ENCODE assay signal across 13 cellular contexts in genomic region chr7:802500-803242, GRCh38. TPM values are rescaled to one million over a fixed set of nuclear protein-coding genes. Genes with fewer than 3 reads are reported as not detected.
A peak's percentile ranks its signal among the peaks of the same experiment; 100 is the strongest.
DNase-seq lines count a peak whose midpoint lies in the region; ATAC-seq, FAIRE-seq and TF ChIP-seq lines count a peak whose summit lies in the region.
"Had no signal": no experiment of that assay in that cellular context is flagged by ENCODE, and none has a peak within 500 bp of the region (broad histone marks: within the 10 kb centered on the region; RNA-seq: fewer than 3 reads in every experiment).

No MANE protein-coding gene starts in this region.

- DNase-seq in SJCRH30, result no peak
- DNase-seq in left lung, result no peak
- DNase-seq in small intestine, result no peak
- no peak for DNase-seq in stimulated activated CD4-positive, alpha-beta T cell treated with anti-CD3 and anti-CD28 coated beads, Interleukin-1b, Interleukin-23, amount 100 ng/mL, for 48 hours
- no peak for DNase-seq in activated naive CD4-positive, alpha-beta T cell treated with anti-CD3 and anti-CD28 coated beads, Interleukin-2, amount 10 ng/mL, durations not matched to agents 7 days and 5 days
- DNase-seq: activated CD4-positive, alpha-beta T cell treated with anti-CD3 and anti-CD28 coated beads for 1 hour; activated T-cell treated with anti-CD3 and anti-CD28 coated beads, Interleukin-2, amount 50 U/mL, for 24 hours; DND-41 had no signal

- peak overlapping the region in 5 of 11 experiments; percentile 3 to 35 (median 30); a peak in 8 of 22 replicates for H3K9ac ChIP-seq in BLaER1 treated with 17β-estradiol and CSF1 and Interleukin-3, amounts not matched to agents 10 nM and 100 nM

- peaks cover 23 to 64% (median 35%) of the 10 kb centered on the region in 10 experiments for H3K4me1 ChIP-seq in BLaER1 treated with 17β-estradiol and CSF1 and Interleukin-3, amounts not matched to agents 10 nM and 100 nM
- H3K4me1 ChIP-seq in SJCRH30, result peaks cover 5% of the 10 kb centered on the region; the same call in 1 of the 2 replicates
- H3K4me1 ChIP-seq in left lung, result peaks cover 7 to 30% of the 10 kb centered on the region in 2 donors
- H3K4me1 ChIP-seq in small intestine (ENCODE audit: control insufficient read depth in 2 of 2, insufficient read depth in 1 of 2, low read depth in 1 of 2, low read length in 1 of 2), result peaks cover 0 to 2% of the 10 kb centered on the region in 2 donors

- WGBS in small intestine, 3 donors, result 68 to 79% (median 75%) methylated on average over 18 of the region's 18 CpGs

- no peaks in the 10 kb centered on the region for H3K9me3 Mint-ChIP-seq in activated naive CD4-positive, alpha-beta T cell treated with anti-CD3 and anti-CD28 coated beads, Interleukin-2, amount 10 ng/mL, durations not matched to agents 7 days and 5 days
- H3K9me3 Mint-ChIP-seq: activated T-cell treated with anti-CD3 and anti-CD28 coated beads, Interleukin-2, amount 50 U/mL, for 24 hours had no signal

- H3K4me3 ChIP-seq in BLaER1 treated with 17β-estradiol and CSF1 and Interleukin-3, amounts not matched to agents 10 nM and 100 nM, result no peak overlapping the region
- H3K4me3 ChIP-seq in SJCRH30 (peak overlapping the region; percentile 31), left lung (no peak overlapping the region), small intestine (ENCODE audit: low read depth in 1 of 2, low read length in 2 of 2) (peak overlapping the region in 1 of 2 donors; percentile 7)

- H3K27me3 Mint-ChIP-seq in activated naive CD4-positive, alpha-beta T cell treated with anti-CD3 and anti-CD28 coated beads, Interleukin-2, amount 10 ng/mL, durations not matched to agents 7 days and 5 days, result peaks cover 27% of the 10 kb centered on the region
- H3K27me3 Mint-ChIP-seq: activated T-cell treated with anti-CD3 and anti-CD28 coated beads, Interleukin-2, amount 50 U/mL, for 24 hours had no signal

- no peak for TF ChIP-seq CTCF in left lung (IDR thresholded peaks at IDR 0.05)

- no peaks in the 10 kb centered on the region for H3K36me3 Mint-ChIP-seq in activated naive CD4-positive, alpha-beta T cell treated with anti-CD3 and anti-CD28 coated beads, Interleukin-2, amount 10 ng/mL, durations not matched to agents 7 days and 5 days

- H3K27me3 ChIP-seq in BLaER1 treated with 17β-estradiol and CSF1 and Interleukin-3, amounts not matched to agents 10 nM and 100 nM, result no peaks in the 10 kb centered on the region
- H3K27me3 ChIP-seq in SJCRH30, result no peaks in the 10 kb centered on the region
- H3K27me3 ChIP-seq in left lung, result no peaks in the 10 kb centered on the region
- no peaks in the 10 kb centered on the region for H3K27me3 ChIP-seq in small intestine (ENCODE audit: control insufficient read depth in 2 of 2, insufficient read depth in 2 of 2, low read length in 2 of 2)

- peaks cover 0 to 12% (median 6%) of the 10 kb centered on the region in 11 experiments; a peak in 8 of 22 replicates for H3K36me3 ChIP-seq in BLaER1 treated with 17β-estradiol and CSF1 and Interleukin-3, amounts not matched to agents 10 nM and 100 nM
- H3K36me3 ChIP-seq in SJCRH30, result no peaks in the 10 kb centered on the region
- no peaks in the 10 kb centered on the region for H3K36me3 ChIP-seq in left lung
- H3K36me3 ChIP-seq in small intestine (ENCODE audit: control insufficient read depth in 2 of 2, insufficient read depth in 2 of 2, low read length in 2 of 2), result no peaks in the 10 kb centered on the region

- peak overlapping the region; percentile 33 to 75 (median 50); a peak in 21 of 22 replicates for H3K4me2 ChIP-seq in BLaER1 treated with 17β-estradiol and CSF1 and Interleukin-3, amounts not matched to agents 10 nM and 100 nM

- no peak for FAIRE-seq in small intestine (lab: Jason Lieb, UNC)
- FAIRE-seq: colon, urothelium cell line had no signal

- no peak overlapping the region for H3K27ac Mint-ChIP-seq in activated naive CD4-positive, alpha-beta T cell treated with anti-CD3 and anti-CD28 coated beads, Interleukin-2, amount 10 ng/mL, durations not matched to agents 7 days and 5 days
- H3K27ac Mint-ChIP-seq: activated T-cell treated with anti-CD3 and anti-CD28 coated beads, Interleukin-2, amount 50 U/mL, for 24 hours had no signal

- H3K4me1 Mint-ChIP-seq in activated naive CD4-positive, alpha-beta T cell treated with anti-CD3 and anti-CD28 coated beads, Interleukin-2, amount 10 ng/mL, durations not matched to agents 7 days and 5 days, result no peaks in the 10 kb centered on the region

- H3K4me3 Mint-ChIP-seq in activated naive CD4-positive, alpha-beta T cell treated with anti-CD3 and anti-CD28 coated beads, Interleukin-2, amount 10 ng/mL, durations not matched to agents 7 days and 5 days, result no peak overlapping the region
- H3K4me3 Mint-ChIP-seq: activated T-cell treated with anti-CD3 and anti-CD28 coated beads, Interleukin-2, amount 50 U/mL, for 24 hours had no signal

- no peaks in the 10 kb centered on the region for H4K20me1 ChIP-seq in BLaER1 treated with 17β-estradiol and CSF1 and Interleukin-3, amounts not matched to agents 10 nM and 100 nM

- CTCF ChIA-PET in activated naive CD4-positive, alpha-beta T cell treated with anti-CD3 and anti-CD28 coated beads, Interleukin-2, amount 10 ng/mL, durations not matched to agents 7 days and 5 days (lab: Charles Lee), result no interaction called here

- H3K27ac ChIP-seq in BLaER1 treated with 17β-estradiol and CSF1 and Interleukin-3, amounts not matched to agents 10 nM and 100 nM, result peak overlapping the region in 8 of 11 experiments; percentile 17 to 62 (median 46); a peak in 14 of 22 replicates
- H3K27ac ChIP-seq in SJCRH30 (peak overlapping the region; percentile 32; the same call in 1 of the 2 replicates), left lung (peak overlapping the region; percentile 33 to 48), small intestine (ENCODE audit: low read depth in 1 of 2, low read length in 1 of 2) (peak overlapping the region; percentile 6 to 35)

- ATAC-seq in left lung (peak; percentile 9), HG02642 (IDR thresholded peaks at IDR 0.05; ENCODE audit: poor library complexity, unreplicated experiment) (no peak), HG03571 (IDR thresholded peaks at IDR 0.05; ENCODE audit: unreplicated experiment) (no peak)

- intact Hi-C loops in left lung (cut with DNase I), result no loop called here

- peaks cover 7 to 33% (median 26%) of the 10 kb centered on the region in 11 experiments for H3K9me3 ChIP-seq in BLaER1 treated with 17β-estradiol and CSF1 and Interleukin-3, amounts not matched to agents 10 nM and 100 nM (replicated peaks in 1 of 11)
- H3K9me3 ChIP-seq in SJCRH30 (replicated peaks) (no peaks in the 10 kb centered on the region), left lung (no peaks in the 10 kb centered on the region), small intestine (ENCODE audit: control insufficient read depth, low read depth) (no peaks in the 10 kb centered on the region)

RNA-seq across cellular contexts. Expression of gene SUN1, which starts 29.6 kb away (rescaled TPM):
- 62.0 and 83.3 TPM in 2 replicates for total RNA-seq in SJCRH30 (2014; rRNA removed; shearing (Covaris generic))
- 100 to 1,000 TPM; 101 to 109 TPM for total RNA-seq in left lung
- 10 to 100 TPM; 41.6 to 63.7 (median 58.6) TPM for polyA plus RNA-seq in small intestine
